In genomic region chr6:108591040-108591816, GRCh38 we compare ENCODE assay signal across 16 cellular contexts. TPM values are rescaled to one million over a fixed set of nuclear protein-coding genes. Genes with fewer than 3 reads are reported as not detected.
DNase-seq lines count a peak whose midpoint lies in the region; ATAC-seq, FAIRE-seq and TF ChIP-seq lines count a peak whose summit lies in the region.
"Had no signal": no experiment of that assay in that cellular context is flagged by ENCODE, and none has a peak within 500 bp of the region (broad histone marks: within the 10 kb centered on the region; RNA-seq: fewer than 3 reads in every experiment).

No MANE protein-coding gene starts in this region.

- FAIRE-seq in frontal cortex (lab: Jason Lieb, UNC) = no peak
- FAIRE-seq: astrocyte, GM18507 had no signal

- WGBS in esophagus, 2 donors = 43 to 54% methylated on average over 8 of the region's 8 CpGs

- no peak for ATAC-seq in activated T-cell treated with anti-CD3 and anti-CD28 coated beads, Interleukin-2, amount 50 U/mL, for 72 hours (replicated peaks in 1 of 2)
- ATAC-seq in HG03521 (IDR thresholded peaks at IDR 0.05; ENCODE audit: unreplicated experiment) = no peak
- ATAC-seq: naive thymus-derived CD8-positive, alpha-beta T cell had no signal

- H3K27ac ChIP-seq in esophagus (ENCODE audit: low read depth in 2 of 2, low read length in 1 of 2) = peak overlapping the region; percentile 61 to 77
- H3K27ac ChIP-seq in neutrophil = peak overlapping the region; percentile 8
- H3K27ac ChIP-seq: 22Rv1 had no signal

- H3K9me3 Mint-ChIP-seq in activated T-cell treated with anti-CD3 and anti-CD28 coated beads, Interleukin-2, amount 50 U/mL, for 72 hours = no peaks in the 10 kb centered on the region
- no peaks in the 10 kb centered on the region for H3K9me3 Mint-ChIP-seq in type B pancreatic cell
- H3K9me3 Mint-ChIP-seq: naive thymus-derived CD8-positive, alpha-beta T cell had no signal

- TF ChIP-seq CTCF in neutrophil (IDR thresholded peaks at IDR 0.05) = no peak
- no peak for TF ChIP-seq CTCF in type B pancreatic cell (conservative IDR thresholded peaks at IDR 0.05)

- H3K36me3 ChIP-seq in esophagus (ENCODE audit: control insufficient read depth in 2 of 2, insufficient read depth in 2 of 2, low read length in 1 of 2) (no peaks in the 10 kb centered on the region), neutrophil (no peaks in the 10 kb centered on the region)

- H3K9me3 ChIP-seq in esophagus (ENCODE audit: control insufficient read depth in 2 of 2, insufficient read depth in 1 of 2, low read depth in 1 of 2, low read length in 1 of 2) = no peaks in the 10 kb centered on the region
- no peaks in the 10 kb centered on the region for H3K9me3 ChIP-seq in neutrophil

- no peak for DNase-seq in activated T-cell treated with anti-CD3 and anti-CD28 coated beads, Interleukin-2, amount 50 U/mL, for 72 hours
- DNase-seq in activated T-cell treated with anti-CD3 and anti-CD28 coated beads, Interleukin-2, amount 50 U/mL, for 1 hour = no peak
- DNase-seq in type B pancreatic cell (ENCODE audit: extremely low spot score, unreplicated experiment) = no peak
- no peak for DNase-seq in frontal cortex (ENCODE audit: low spot score in 2 of 2)
- no peak for DNase-seq in T-helper 1 cell
- DNase-seq: DMS79 treated with DMSO at 0.1 percent for 48 hours; glutamatergic neuron; naive thymus-derived CD8-positive, alpha-beta T cell; NCI-H345; stimulated activated CD4-positive, alpha-beta T cell treated with anti-CD3 and anti-CD28 coated beads, Interleukin-4, amount 100 ng/mL, for 4 hours had no signal

- H3K36me3 Mint-ChIP-seq in activated T-cell treated with anti-CD3 and anti-CD28 coated beads, Interleukin-2, amount 50 U/mL, for 72 hours (ENCODE audit: insufficient read depth in 2 of 2) = no peaks in the 10 kb centered on the region
- peaks cover 12% of the 10 kb centered on the region for H3K36me3 Mint-ChIP-seq in type B pancreatic cell

- no peak overlapping the region for H3K4me3 ChIP-seq in esophagus (ENCODE audit: low read depth in 1 of 2, low read length in 2 of 2)
- H3K4me3 ChIP-seq in neutrophil (ENCODE audit: low read depth in 1 of 2, low read length in 1 of 2) = no peak overlapping the region

- no peak overlapping the region for H3K4me3 Mint-ChIP-seq in activated T-cell treated with anti-CD3 and anti-CD28 coated beads, Interleukin-2, amount 50 U/mL, for 72 hours
- peak overlapping the region; percentile 32 for H3K4me3 Mint-ChIP-seq in type B pancreatic cell

- H3K27me3 ChIP-seq in esophagus (ENCODE audit: control insufficient read depth in 1 of 2, insufficient read depth in 2 of 2, low read length in 2 of 2) (no peaks in the 10 kb centered on the region), neutrophil (no peaks in the 10 kb centered on the region)

- H3K27ac Mint-ChIP-seq in activated T-cell treated with anti-CD3 and anti-CD28 coated beads, Interleukin-2, amount 50 U/mL, for 72 hours = peak overlapping the region; percentile 66
- H3K27ac Mint-ChIP-seq in type B pancreatic cell = peak overlapping the region; percentile 70

- H3K27me3 Mint-ChIP-seq in activated T-cell treated with anti-CD3 and anti-CD28 coated beads, Interleukin-2, amount 50 U/mL, for 72 hours (ENCODE audit: low read depth) = no peaks in the 10 kb centered on the region
- H3K27me3 Mint-ChIP-seq in type B pancreatic cell = no peaks in the 10 kb centered on the region
- H3K27me3 Mint-ChIP-seq: naive thymus-derived CD8-positive, alpha-beta T cell had no signal

- H3K4me1 Mint-ChIP-seq in activated T-cell treated with anti-CD3 and anti-CD28 coated beads, Interleukin-2, amount 50 U/mL, for 72 hours (ENCODE audit: low read depth) = peaks cover 58% of the 10 kb centered on the region
- H3K4me1 Mint-ChIP-seq in type B pancreatic cell (ENCODE audit: unreplicated experiment) = peaks cover 85% of the 10 kb centered on the region

- H3K4me1 ChIP-seq in esophagus (ENCODE audit: control insufficient read depth in 2 of 2, insufficient read depth in 2 of 2, low read length in 1 of 2) (peaks cover 6 to 13% of the 10 kb centered on the region in 2 donors), neutrophil (ENCODE audit: control insufficient read depth in 1 of 2, insufficient read depth in 1 of 2, low read depth in 1 of 2, low read length in 1 of 2) (peaks cover 35 to 73% of the 10 kb centered on the region in 2 experiments)

RNA-seq across cellular contexts. Expression of gene FOXO3, which starts 30.5 kb away (rescaled TPM):
- total RNA-seq in activated T-cell treated with anti-CD3 and anti-CD28 coated beads, Interleukin-2, amount 50 U/mL, for 72 hours = 10 to 100 TPM in 1 of 2 donors, 1 to 10 TPM in 1; 7.1 to 10.0 TPM
- 10 to 100 TPM in 1 of 2 donors, 1 to 10 TPM in 1; 9.6 to 15.3 TPM for polyA plus RNA-seq in esophagus
- total RNA-seq in type B pancreatic cell (ENCODE audit: low replicate concordance) (30.4 and 43.3 TPM in 2 replicates), frontal cortex (40.4 TPM)
